1 cellular context compared by ENCODE assay signal in the genomic region with DNA sequence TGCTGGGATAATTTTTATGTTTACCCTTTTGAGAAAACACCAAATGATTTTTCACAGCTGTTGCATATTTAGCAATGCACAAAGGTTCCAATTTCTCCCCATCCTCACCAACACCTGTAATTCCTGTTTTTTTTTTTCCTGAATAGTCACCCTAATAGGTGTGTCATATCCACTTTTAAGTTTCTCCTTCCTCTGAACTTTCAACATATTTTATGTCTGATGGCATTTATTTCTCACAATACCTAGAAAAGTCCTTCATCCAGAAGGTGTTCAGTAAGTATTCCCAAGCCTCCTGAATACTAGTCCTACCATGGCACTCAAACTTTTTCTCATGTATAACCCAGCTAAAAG.
TF ChIP-seq lines count a peak whose summit lies in the region.

No MANE protein-coding gene starts in this region.

TF ChIP-seq in HEK293, 187 proteins besides CTCF, POLR2A, EP300 and RAD21 (continued from another document):
- TF ChIP-seq, protein P1, sequence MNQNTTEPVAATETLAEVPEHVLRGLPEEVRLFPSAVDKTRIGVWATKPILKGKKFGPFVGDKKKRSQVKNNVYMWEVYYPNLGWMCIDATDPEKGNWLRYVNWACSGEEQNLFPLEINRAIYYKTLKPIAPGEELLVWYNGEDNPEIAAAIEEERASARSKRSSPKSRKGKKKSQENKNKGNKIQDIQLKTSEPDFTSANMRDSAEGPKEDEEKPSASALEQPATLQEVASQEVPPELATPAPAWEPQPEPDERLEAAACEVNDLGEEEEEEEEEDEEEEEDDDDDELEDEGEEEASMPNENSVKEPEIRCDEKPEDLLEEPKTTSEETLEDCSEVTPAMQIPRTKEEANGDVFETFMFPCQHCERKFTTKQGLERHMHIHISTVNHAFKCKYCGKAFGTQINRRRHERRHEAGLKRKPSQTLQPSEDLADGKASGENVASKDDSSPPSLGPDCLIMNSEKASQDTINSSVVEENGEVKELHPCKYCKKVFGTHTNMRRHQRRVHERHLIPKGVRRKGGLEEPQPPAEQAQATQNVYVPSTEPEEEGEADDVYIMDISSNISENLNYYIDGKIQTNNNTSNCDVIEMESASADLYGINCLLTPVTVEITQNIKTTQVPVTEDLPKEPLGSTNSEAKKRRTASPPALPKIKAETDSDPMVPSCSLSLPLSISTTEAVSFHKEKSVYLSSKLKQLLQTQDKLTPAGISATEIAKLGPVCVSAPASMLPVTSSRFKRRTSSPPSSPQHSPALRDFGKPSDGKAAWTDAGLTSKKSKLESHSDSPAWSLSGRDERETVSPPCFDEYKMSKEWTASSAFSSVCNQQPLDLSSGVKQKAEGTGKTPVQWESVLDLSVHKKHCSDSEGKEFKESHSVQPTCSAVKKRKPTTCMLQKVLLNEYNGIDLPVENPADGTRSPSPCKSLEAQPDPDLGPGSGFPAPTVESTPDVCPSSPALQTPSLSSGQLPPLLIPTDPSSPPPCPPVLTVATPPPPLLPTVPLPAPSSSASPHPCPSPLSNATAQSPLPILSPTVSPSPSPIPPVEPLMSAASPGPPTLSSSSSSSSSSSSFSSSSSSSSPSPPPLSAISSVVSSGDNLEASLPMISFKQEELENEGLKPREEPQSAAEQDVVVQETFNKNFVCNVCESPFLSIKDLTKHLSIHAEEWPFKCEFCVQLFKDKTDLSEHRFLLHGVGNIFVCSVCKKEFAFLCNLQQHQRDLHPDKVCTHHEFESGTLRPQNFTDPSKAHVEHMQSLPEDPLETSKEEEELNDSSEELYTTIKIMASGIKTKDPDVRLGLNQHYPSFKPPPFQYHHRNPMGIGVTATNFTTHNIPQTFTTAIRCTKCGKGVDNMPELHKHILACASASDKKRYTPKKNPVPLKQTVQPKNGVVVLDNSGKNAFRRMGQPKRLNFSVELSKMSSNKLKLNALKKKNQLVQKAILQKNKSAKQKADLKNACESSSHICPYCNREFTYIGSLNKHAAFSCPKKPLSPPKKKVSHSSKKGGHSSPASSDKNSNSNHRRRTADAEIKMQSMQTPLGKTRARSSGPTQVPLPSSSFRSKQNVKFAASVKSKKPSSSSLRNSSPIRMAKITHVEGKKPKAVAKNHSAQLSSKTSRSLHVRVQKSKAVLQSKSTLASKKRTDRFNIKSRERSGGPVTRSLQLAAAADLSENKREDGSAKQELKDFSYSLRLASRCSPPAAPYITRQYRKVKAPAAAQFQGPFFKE (tag by site-specific recombination; IDR thresholded peaks at IDR 0.05; ENCODE audit: borderline replicate concordance) = no peak
- TF ChIP-seq ZSCAN23 (tag by site-specific recombination; IDR thresholded peaks at IDR 0.05) (no peak), ZNF302 (tag by site-specific recombination; IDR thresholded peaks at IDR 0.05; ENCODE audit: low read depth) (no peak), ZNF449 (tag by site-specific recombination; IDR thresholded peaks at IDR 0.05) (no peak), ZNF433 (tag by site-specific recombination; IDR thresholded peaks at IDR 0.05; ENCODE audit: low read depth) (no peak), ZBTB21 (tag by site-specific recombination; IDR thresholded peaks at IDR 0.05) (no peak), YY2 (tag by site-specific recombination; IDR thresholded peaks at IDR 0.05) (no peak)
